In genomic region chr10:96987842-96988175, GRCh38 we compare ENCODE assay signal across 25 cellular contexts.
A peak's percentile ranks its signal among the peaks of the same experiment; 100 is the strongest.
DNase-seq lines count a peak whose midpoint lies in the region; ATAC-seq, FAIRE-seq and TF ChIP-seq lines count a peak whose summit lies in the region.
"Had no signal": no experiment of that assay in that cellular context is flagged by ENCODE, and none has a peak within 500 bp of the region (broad histone marks: within the 10 kb centered on the region; RNA-seq: fewer than 3 reads in every experiment).

No MANE protein-coding gene starts in this region.

- WGBS in small intestine, 3 donors = 92 to 94% (median 93%) methylated on average over 3 of the region's 3 CpGs

- H3K27ac ChIP-seq in small intestine (ENCODE audit: low read depth in 1 of 2, low read length in 1 of 2) = no peak overlapping the region
- H3K27ac ChIP-seq: neutrophil, prostate gland, testis had no signal

- H3K4me3 ChIP-seq in small intestine (ENCODE audit: low read depth in 1 of 2, low read length in 2 of 2) = no peak overlapping the region
- H3K4me3 ChIP-seq: GM12878, prostate gland, testis, vagina had no signal

- peaks cover 0 to 3% of the 10 kb centered on the region in 2 donors for H3K4me1 ChIP-seq in small intestine (ENCODE audit: control insufficient read depth in 2 of 2, insufficient read depth in 1 of 2, low read depth in 1 of 2, low read length in 1 of 2)
- H3K4me1 ChIP-seq: Caco-2, prostate gland had no signal

- peak; percentile 59 for DNase-seq in AG08396 (ENCODE audit: low spot score)
- no peak for DNase-seq in GM12891 (ENCODE audit: insufficient read length, low spot score)
- peak; percentile 20 for DNase-seq in astrocyte of the hippocampus (ENCODE audit: low read depth, low spot score)
- peak; percentile 76 for DNase-seq in islet precursor cell
- DNase-seq in small intestine = no peak
- no peak for DNase-seq in Kasumi-1 (lab: John Stamatoyannopoulos, UW)
- DNase-seq: activated CD4-positive, alpha-beta T cell treated with anti-CD3 and anti-CD28 coated beads, Interleukin-2, amount 10 ng/mL, durations not matched to agents 7 days and 5 days; activated gamma-delta T cell treated with Interleukin-2 at 50 U/mL for 16 hours; activated T-cell treated with anti-CD3 and anti-CD28 coated beads, Interleukin-2, amount 50 U/mL, for 4 hours; C1 segment of cervical spinal cord; Caco-2; GOT3; naive B cell; NCI-H1092 treated with DMSO at 0.1 percent for 48 hours; NCI-H1930; NCI-H69; stimulated activated naive CD4-positive, alpha-beta T cell treated with Interleukin-2 at 50 U/mL for 16 hours; testis had no signal

- peaks cover 0 to 2% of the 10 kb centered on the region in 2 donors for H3K36me3 ChIP-seq in small intestine (ENCODE audit: control insufficient read depth in 2 of 2, insufficient read depth in 2 of 2, low read length in 2 of 2)
- H3K36me3 ChIP-seq: prostate gland, vagina had no signal

- no peak for TF ChIP-seq POLR2A in GM12891 (IDR thresholded peaks at IDR 0.05; ENCODE audit: low read depth, low read length)

- H3K9me3 ChIP-seq in small intestine (ENCODE audit: control insufficient read depth, low read depth) = no peaks in the 10 kb centered on the region
- H3K9me3 ChIP-seq: Caco-2, neutrophil, prostate gland, testis, vagina had no signal

- ATAC-seq in GM21526 (IDR thresholded peaks at IDR 0.05; ENCODE audit: low FRiP score, unreplicated experiment) = no peak
- ATAC-seq in GM19395 (IDR thresholded peaks at IDR 0.05; ENCODE audit: unreplicated experiment) = no peak
- ATAC-seq: activated T-cell treated with anti-CD3 and anti-CD28 coated beads, Interleukin-2, amount 50 U/mL, for 4 hours; GM12878 had no signal

- FAIRE-seq in GM12891 (lab: Jason Lieb, UNC) (peak; percentile 23), small intestine (lab: Jason Lieb, UNC) (no peak)
- FAIRE-seq: GM12878, RCC 7860 had no signal

- no peaks in the 10 kb centered on the region for H3K27me3 ChIP-seq in small intestine (ENCODE audit: control insufficient read depth in 2 of 2, insufficient read depth in 2 of 2, low read length in 2 of 2)
- H3K27me3 ChIP-seq: neutrophil, testis, vagina had no signal

TF ChIP-seq in GM12891, 5 proteins besides CTCF, POLR2A, EP300 and RAD21:
- TF ChIP-seq POU2F2 (IDR thresholded peaks at IDR 0.05; ENCODE audit: low read depth, low read length) = no peak
- no peak for TF ChIP-seq PAX5 (IDR thresholded peaks at IDR 0.05; ENCODE audit: insufficient read depth, low read length, severe bottlenecking)
- TF ChIP-seq TAF1 (IDR thresholded peaks at IDR 0.05; ENCODE audit: low read depth, low read length) = no peak
- TF ChIP-seq SPI1 (IDR thresholded peaks at IDR 0.05; ENCODE audit: low read depth, low read length) = no peak
- TF ChIP-seq POLR2AphosphoS5 (IDR thresholded peaks at IDR 0.05; ENCODE audit: low read depth, low read length) = no peak

Comparison
In these comparisons a context has a peak if more than half of its experiments do, and no peak if none do; other contexts are left out.
1. DNase-seq: peak in AG08396 (single experiment), astrocyte of the hippocampus (single experiment) and islet precursor cell (single experiment); none in GM12891 (single experiment), small intestine (single experiment) and Kasumi-1 (0 of 2).